1 cellular context compared by ENCODE assay signal in genomic region chr19:4059931-4060620, GRCh38.
TF ChIP-seq lines count a peak whose summit lies in the region.

No MANE protein-coding gene starts in this region.

TF ChIP-seq in HepG2, 621 proteins besides CTCF, POLR2A, EP300 and RAD21 (continued from another document and continues in another):
- TF ChIP-seq ZMAT5 (CRISPR knock-in tag; IDR thresholded peaks at IDR 0.05; ENCODE audit: borderline replicate concordance, low read depth) (no peak), MLXIP (CRISPR knock-in tag; IDR thresholded peaks at IDR 0.05; ENCODE audit: borderline replicate concordance) (no peak), HMG20A (CRISPR knock-in tag; IDR thresholded peaks at IDR 0.05; ENCODE audit: borderline replicate concordance) (no peak), ZBTB1 (CRISPR knock-in tag; IDR thresholded peaks at IDR 0.05; ENCODE audit: borderline replicate concordance) (no peak), ZNF598 (CRISPR knock-in tag; IDR thresholded peaks at IDR 0.05; ENCODE audit: borderline replicate concordance) (no peak), GABPB1 (CRISPR knock-in tag; IDR thresholded peaks at IDR 0.05) (peak; percentile 6; the same call in 1 of the 2 replicates), ONECUT2 (CRISPR knock-in tag; IDR thresholded peaks at IDR 0.05) (no peak), ZNF580 (CRISPR knock-in tag; IDR thresholded peaks at IDR 0.05; ENCODE audit: borderline replicate concordance, low read depth) (no peak), ZNF816 (CRISPR knock-in tag; IDR thresholded peaks at IDR 0.05; ENCODE audit: borderline replicate concordance) (no peak), ZNF570 (CRISPR knock-in tag; IDR thresholded peaks at IDR 0.05; ENCODE audit: borderline replicate concordance) (no peak), HDAC2 (CRISPR knock-in tag; IDR thresholded peaks at IDR 0.05) (peak; percentile 18; the same call in 1 of the 2 replicates), DR1 (CRISPR knock-in tag; IDR thresholded peaks at IDR 0.05) (no peak), ZNF788 (CRISPR knock-in tag; IDR thresholded peaks at IDR 0.05; ENCODE audit: borderline replicate concordance) (no peak), ZNF326 (CRISPR knock-in tag; IDR thresholded peaks at IDR 0.05; ENCODE audit: borderline replicate concordance) (no peak), HDAC6 (IDR thresholded peaks at IDR 0.05; ENCODE audit: low read depth, low read length) (no peak), ZNF292 (CRISPR knock-in tag; IDR thresholded peaks at IDR 0.05; ENCODE audit: borderline replicate concordance, low read depth) (no peak), ZNF446 (CRISPR knock-in tag; IDR thresholded peaks at IDR 0.05) (no peak), MIXL1 (CRISPR knock-in tag; IDR thresholded peaks at IDR 0.05) (no peak), ZSCAN22 (CRISPR knock-in tag; IDR thresholded peaks at IDR 0.05) (no peak), THYN1 (CRISPR knock-in tag; IDR thresholded peaks at IDR 0.05; ENCODE audit: borderline replicate concordance, low read depth) (no peak), ZNF609 (CRISPR knock-in tag; IDR thresholded peaks at IDR 0.05; ENCODE audit: borderline replicate concordance) (no peak), ZNF607 (CRISPR knock-in tag; IDR thresholded peaks at IDR 0.05; ENCODE audit: borderline replicate concordance) (0 out of 2 replicates have a peak, but pooled peaks have one; percentile 22), SRSF1 (optimal IDR thresholded peaks at IDR 0.05; ENCODE audit: low read depth, low read length) (peak; percentile 32), ZNF768 (CRISPR knock-in tag; IDR thresholded peaks at IDR 0.05) (peak; percentile 97), MTF2 (CRISPR knock-in tag; IDR thresholded peaks at IDR 0.05; ENCODE audit: borderline replicate concordance) (no peak), ATF7-NPFF (CRISPR knock-in tag; IDR thresholded peaks at IDR 0.05; ENCODE audit: low read depth) (peak; percentile 35; the same call in 1 of the 2 replicates), ZFP36L2 (CRISPR knock-in tag; IDR thresholded peaks at IDR 0.05) (no peak), GATAD1 (CRISPR knock-in tag; IDR thresholded peaks at IDR 0.05) (no peak), ZNF790 (CRISPR knock-in tag; IDR thresholded peaks at IDR 0.05; ENCODE audit: borderline replicate concordance) (no peak), CHD4 (IDR thresholded peaks at IDR 0.05; ENCODE audit: borderline replicate concordance, low read length) (peak; percentile 65; the same call in 1 of the 2 replicates), NFKBIZ (CRISPR knock-in tag; IDR thresholded peaks at IDR 0.05) (no peak), ZMAT3 (CRISPR knock-in tag; conservative IDR thresholded peaks at IDR 0.05) (no peak), ZNF333 (CRISPR knock-in tag; IDR thresholded peaks at IDR 0.05; ENCODE audit: borderline replicate concordance) (no peak), CSRNP1 (CRISPR knock-in tag; IDR thresholded peaks at IDR 0.05) (no peak), PAF1 (CRISPR knock-in tag; IDR thresholded peaks at IDR 0.05) (no peak), KLF11 (CRISPR knock-in tag; IDR thresholded peaks at IDR 0.05) (no peak), CSRNP2 (CRISPR knock-in tag; conservative IDR thresholded peaks at IDR 0.05; ENCODE audit: low read depth) (no peak), ELF3 (CRISPR knock-in tag; IDR thresholded peaks at IDR 0.05) (no peak), ZNF317 (CRISPR knock-in tag; IDR thresholded peaks at IDR 0.05) (no peak), ZNF543 (CRISPR knock-in tag; IDR thresholded peaks at IDR 0.05) (no peak), THAP11 (CRISPR knock-in tag; IDR thresholded peaks at IDR 0.05) (no peak), ZNF567 (CRISPR knock-in tag; IDR thresholded peaks at IDR 0.05; ENCODE audit: borderline replicate concordance) (0 out of 2 replicates have a peak, but pooled peaks have one; percentile 6), HIVEP1 (CRISPR knock-in tag; IDR thresholded peaks at IDR 0.05) (no peak), RBM22 (optimal IDR thresholded peaks at IDR 0.05; ENCODE audit: low read length) (peak; percentile 71), ZNF331 (CRISPR knock-in tag; IDR thresholded peaks at IDR 0.05) (no peak), HDAC1 (CRISPR knock-in tag; IDR thresholded peaks at IDR 0.05) (0 out of 2 replicates have a peak, but pooled peaks have one; percentile 45), SSRP1 (CRISPR knock-in tag; IDR thresholded peaks at IDR 0.05) (no peak), ZNF12 (CRISPR knock-in tag; IDR thresholded peaks at IDR 0.05) (no peak), SP2 (CRISPR knock-in tag; IDR thresholded peaks at IDR 0.05) (peak; percentile 36; the same call in 1 of the 2 replicates), PITX1 (CRISPR knock-in tag; IDR thresholded peaks at IDR 0.05) (no peak), CC2D1A (CRISPR knock-in tag; IDR thresholded peaks at IDR 0.05) (no peak), PLSCR1 (CRISPR knock-in tag; IDR thresholded peaks at IDR 0.05; ENCODE audit: borderline replicate concordance) (no peak), KLF16 (CRISPR knock-in tag; IDR thresholded peaks at IDR 0.05) (no peak), ZSCAN30 (CRISPR knock-in tag; IDR thresholded peaks at IDR 0.05) (no peak), ZMYM2 (CRISPR knock-in tag; IDR thresholded peaks at IDR 0.05) (peak; percentile 76; the same call in 1 of the 2 replicates), RNF2 (conservative IDR thresholded peaks at IDR 0.05; ENCODE audit: low read depth) (no peak), ZNF556 (CRISPR knock-in tag; IDR thresholded peaks at IDR 0.05; ENCODE audit: borderline replicate concordance) (no peak), ZSCAN20 (CRISPR knock-in tag; IDR thresholded peaks at IDR 0.05; ENCODE audit: borderline replicate concordance) (no peak), ZBTB49 (CRISPR knock-in tag; IDR thresholded peaks at IDR 0.05; ENCODE audit: borderline replicate concordance) (no peak), ZNF720 (CRISPR knock-in tag; IDR thresholded peaks at IDR 0.05) (no peak), IKZF5 (CRISPR knock-in tag; IDR thresholded peaks at IDR 0.05) (no peak), SIN3B (IDR thresholded peaks at IDR 0.05; ENCODE audit: low read length) (no peak)
